Comparison of ENCODE assay signal across 1 cellular context in the genomic region with DNA sequence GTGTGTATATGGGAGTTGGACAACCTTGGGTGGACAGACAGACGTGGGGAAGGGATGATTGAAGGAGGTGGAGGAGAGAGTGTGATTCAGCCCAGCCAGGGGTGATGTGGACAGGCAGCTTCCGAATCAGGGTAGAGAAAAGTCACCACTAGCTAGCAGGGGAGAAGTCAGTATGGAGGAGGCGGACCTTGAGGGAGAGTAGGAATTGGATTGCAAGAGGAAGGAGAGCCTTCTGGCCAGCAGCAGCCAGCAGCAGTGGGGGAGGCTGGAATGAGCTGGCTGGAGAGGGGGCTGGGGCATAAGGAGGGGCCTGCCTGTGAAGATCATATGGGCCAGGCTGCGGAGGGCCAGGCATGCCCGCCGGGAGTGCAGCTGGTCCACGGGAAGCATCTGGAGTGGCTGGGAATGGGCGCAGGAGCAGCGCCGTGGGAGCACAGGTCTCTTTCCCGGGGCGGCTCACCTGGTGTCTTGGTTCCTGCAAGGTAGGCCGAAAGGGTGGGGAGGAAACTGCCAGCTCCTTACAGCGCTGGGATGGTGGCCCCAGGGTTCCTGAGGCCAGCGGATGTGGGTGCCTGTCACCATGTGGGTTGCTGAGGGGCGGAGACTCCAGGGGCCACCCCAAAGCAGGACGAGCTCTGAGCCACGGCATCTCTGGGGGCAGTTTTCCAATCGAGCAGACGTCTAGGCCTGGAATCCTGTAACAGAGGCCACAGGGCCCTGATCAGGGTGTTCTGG.
TF ChIP-seq lines count a peak whose summit lies in the region.

No MANE protein-coding gene starts in this region.

TF ChIP-seq in HepG2, 621 proteins besides CTCF, POLR2A, EP300 and RAD21 (continued from another document):
- TF ChIP-seq ZNF772 (CRISPR knock-in tag; IDR thresholded peaks at IDR 0.05) (no peak), FOXC1 (CRISPR knock-in tag; IDR thresholded peaks at IDR 0.05; ENCODE audit: borderline replicate concordance) (no peak), ZNF589 (CRISPR knock-in tag; conservative IDR thresholded peaks at IDR 0.05) (peak; percentile 20; the same call in 1 of the 2 replicates), POLR2G (IDR thresholded peaks at IDR 0.05; ENCODE audit: low read depth, low read length) (no peak), ZSCAN12 (CRISPR knock-in tag; IDR thresholded peaks at IDR 0.05) (no peak), GATA4 (IDR thresholded peaks at IDR 0.05; ENCODE audit: borderline replicate concordance, low read depth) (no peak), HHEX (CRISPR knock-in tag; IDR thresholded peaks at IDR 0.05) (no peak), MAFF (IDR thresholded peaks at IDR 0.05; ENCODE audit: low read depth, low read length) (no peak), SSRP1 (CRISPR knock-in tag; IDR thresholded peaks at IDR 0.05) (no peak), ZNF20 (CRISPR knock-in tag; IDR thresholded peaks at IDR 0.05) (no peak), ZNF460 (CRISPR knock-in tag; IDR thresholded peaks at IDR 0.05; ENCODE audit: borderline replicate concordance) (no peak), PRPF4 (IDR thresholded peaks at IDR 0.05; ENCODE audit: low read depth, low read length, poor library complexity, severe bottlenecking) (no peak), NONO (IDR thresholded peaks at IDR 0.05) (no peak), NONO (CRISPR knock-in tag; conservative IDR thresholded peaks at IDR 0.05) (peak; percentile 36; the same call in 1 of the 2 replicates), ZNF547 (CRISPR knock-in tag; IDR thresholded peaks at IDR 0.05) (no peak), ZNF563 (CRISPR knock-in tag; IDR thresholded peaks at IDR 0.05) (no peak), ZSCAN30 (CRISPR knock-in tag; IDR thresholded peaks at IDR 0.05) (no peak), ZNF839 (CRISPR knock-in tag; IDR thresholded peaks at IDR 0.05; ENCODE audit: borderline replicate concordance) (no peak), NAIF1 (CRISPR knock-in tag; IDR thresholded peaks at IDR 0.05; ENCODE audit: borderline replicate concordance) (no peak), AGO2 (optimal IDR thresholded peaks at IDR 0.05; ENCODE audit: low read depth, low read length) (peak; percentile 85), DR1 (CRISPR knock-in tag; IDR thresholded peaks at IDR 0.05) (no peak), ZNF382 (CRISPR knock-in tag; IDR thresholded peaks at IDR 0.05; ENCODE audit: borderline replicate concordance) (no peak), ZBTB38 (CRISPR knock-in tag; IDR thresholded peaks at IDR 0.05) (0 out of 2 replicates have a peak, but pooled peaks have one; percentile 22)
- TF ChIP-seq, protein P1, sequence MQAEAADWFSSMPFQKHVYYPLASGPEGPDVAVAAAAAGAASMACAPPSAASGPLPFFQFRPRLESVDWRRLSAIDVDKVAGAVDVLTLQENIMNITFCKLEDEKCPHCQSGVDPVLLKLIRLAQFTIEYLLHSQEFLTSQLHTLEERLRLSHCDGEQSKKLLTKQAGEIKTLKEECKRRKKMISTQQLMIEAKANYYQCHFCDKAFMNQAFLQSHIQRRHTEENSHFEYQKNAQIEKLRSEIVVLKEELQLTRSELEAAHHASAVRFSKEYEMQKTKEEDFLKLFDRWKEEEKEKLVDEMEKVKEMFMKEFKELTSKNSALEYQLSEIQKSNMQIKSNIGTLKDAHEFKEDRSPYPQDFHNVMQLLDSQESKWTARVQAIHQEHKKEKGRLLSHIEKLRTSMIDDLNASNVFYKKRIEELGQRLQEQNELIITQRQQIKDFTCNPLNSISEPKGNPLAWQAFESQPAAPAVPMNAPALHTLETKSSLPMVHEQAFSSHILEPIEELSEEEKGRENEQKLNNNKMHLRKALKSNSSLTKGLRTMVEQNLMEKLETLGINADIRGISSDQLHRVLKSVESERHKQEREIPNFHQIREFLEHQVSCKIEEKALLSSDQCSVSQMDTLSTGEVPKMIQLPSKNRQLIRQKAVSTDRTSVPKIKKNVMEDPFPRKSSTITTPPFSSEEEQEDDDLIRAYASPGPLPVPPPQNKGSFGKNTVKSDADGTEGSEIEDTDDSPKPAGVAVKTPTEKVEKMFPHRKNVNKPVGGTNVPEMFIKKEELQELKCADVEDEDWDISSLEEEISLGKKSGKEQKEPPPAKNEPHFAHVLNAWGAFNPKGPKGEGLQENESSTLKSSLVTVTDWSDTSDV (CRISPR knock-in tag; IDR thresholded peaks at IDR 0.05), result no peak
- TF ChIP-seq, protein P2, sequence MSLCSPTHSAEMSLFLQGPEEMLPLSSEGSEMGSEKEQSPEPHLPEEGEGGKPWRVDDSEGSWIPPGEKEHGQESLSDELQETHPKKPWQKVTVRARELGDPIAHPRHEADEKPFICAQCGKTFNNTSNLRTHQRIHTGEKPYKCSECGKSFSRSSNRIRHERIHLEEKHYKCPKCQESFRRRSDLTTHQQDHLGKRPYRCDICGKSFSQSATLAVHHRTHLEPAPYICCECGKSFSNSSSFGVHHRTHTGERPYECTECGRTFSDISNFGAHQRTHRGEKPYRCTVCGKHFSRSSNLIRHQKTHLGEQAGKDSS (CRISPR knock-in tag; IDR thresholded peaks at IDR 0.05; ENCODE audit: borderline replicate concordance, low read depth), result no peak
- TF ChIP-seq, protein P3, sequence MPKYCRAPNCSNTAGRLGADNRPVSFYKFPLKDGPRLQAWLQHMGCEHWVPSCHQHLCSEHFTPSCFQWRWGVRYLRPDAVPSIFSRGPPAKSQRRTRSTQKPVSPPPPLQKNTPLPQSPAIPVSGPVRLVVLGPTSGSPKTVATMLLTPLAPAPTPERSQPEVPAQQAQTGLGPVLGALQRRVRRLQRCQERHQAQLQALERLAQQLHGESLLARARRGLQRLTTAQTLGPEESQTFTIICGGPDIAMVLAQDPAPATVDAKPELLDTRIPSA (CRISPR knock-in tag; IDR thresholded peaks at IDR 0.05; ENCODE audit: borderline replicate concordance), result 0 out of 2 replicates have a peak, but pooled peaks have one; percentile 11
- TF ChIP-seq, protein P4, sequence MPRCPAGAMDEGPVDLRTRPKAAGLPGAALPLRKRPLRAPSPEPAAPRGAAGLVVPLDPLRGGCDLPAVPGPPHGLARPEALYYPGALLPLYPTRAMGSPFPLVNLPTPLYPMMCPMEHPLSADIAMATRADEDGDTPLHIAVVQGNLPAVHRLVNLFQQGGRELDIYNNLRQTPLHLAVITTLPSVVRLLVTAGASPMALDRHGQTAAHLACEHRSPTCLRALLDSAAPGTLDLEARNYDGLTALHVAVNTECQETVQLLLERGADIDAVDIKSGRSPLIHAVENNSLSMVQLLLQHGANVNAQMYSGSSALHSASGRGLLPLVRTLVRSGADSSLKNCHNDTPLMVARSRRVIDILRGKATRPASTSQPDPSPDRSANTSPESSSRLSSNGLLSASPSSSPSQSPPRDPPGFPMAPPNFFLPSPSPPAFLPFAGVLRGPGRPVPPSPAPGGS (CRISPR knock-in tag; IDR thresholded peaks at IDR 0.05), result no peak
- TF ChIP-seq, protein P5, sequence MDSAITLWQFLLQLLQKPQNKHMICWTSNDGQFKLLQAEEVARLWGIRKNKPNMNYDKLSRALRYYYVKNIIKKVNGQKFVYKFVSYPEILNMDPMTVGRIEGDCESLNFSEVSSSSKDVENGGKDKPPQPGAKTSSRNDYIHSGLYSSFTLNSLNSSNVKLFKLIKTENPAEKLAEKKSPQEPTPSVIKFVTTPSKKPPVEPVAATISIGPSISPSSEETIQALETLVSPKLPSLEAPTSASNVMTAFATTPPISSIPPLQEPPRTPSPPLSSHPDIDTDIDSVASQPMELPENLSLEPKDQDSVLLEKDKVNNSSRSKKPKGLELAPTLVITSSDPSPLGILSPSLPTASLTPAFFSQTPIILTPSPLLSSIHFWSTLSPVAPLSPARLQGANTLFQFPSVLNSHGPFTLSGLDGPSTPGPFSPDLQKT (CRISPR knock-in tag; IDR thresholded peaks at IDR 0.05; ENCODE audit: borderline replicate concordance), result no peak
- TF ChIP-seq, protein P6, sequence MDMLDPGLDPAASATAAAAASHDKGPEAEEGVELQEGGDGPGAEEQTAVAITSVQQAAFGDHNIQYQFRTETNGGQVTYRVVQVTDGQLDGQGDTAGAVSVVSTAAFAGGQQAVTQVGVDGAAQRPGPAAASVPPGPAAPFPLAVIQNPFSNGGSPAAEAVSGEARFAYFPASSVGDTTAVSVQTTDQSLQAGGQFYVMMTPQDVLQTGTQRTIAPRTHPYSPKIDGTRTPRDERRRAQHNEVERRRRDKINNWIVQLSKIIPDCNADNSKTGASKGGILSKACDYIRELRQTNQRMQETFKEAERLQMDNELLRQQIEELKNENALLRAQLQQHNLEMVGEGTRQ (IDR thresholded peaks at IDR 0.05; ENCODE audit: low read depth, low read length), result no peak
- TF ChIP-seq, protein P6 (CRISPR knock-in tag; IDR thresholded peaks at IDR 0.05; ENCODE audit: borderline replicate concordance), result no peak
- TF ChIP-seq, protein P7, sequence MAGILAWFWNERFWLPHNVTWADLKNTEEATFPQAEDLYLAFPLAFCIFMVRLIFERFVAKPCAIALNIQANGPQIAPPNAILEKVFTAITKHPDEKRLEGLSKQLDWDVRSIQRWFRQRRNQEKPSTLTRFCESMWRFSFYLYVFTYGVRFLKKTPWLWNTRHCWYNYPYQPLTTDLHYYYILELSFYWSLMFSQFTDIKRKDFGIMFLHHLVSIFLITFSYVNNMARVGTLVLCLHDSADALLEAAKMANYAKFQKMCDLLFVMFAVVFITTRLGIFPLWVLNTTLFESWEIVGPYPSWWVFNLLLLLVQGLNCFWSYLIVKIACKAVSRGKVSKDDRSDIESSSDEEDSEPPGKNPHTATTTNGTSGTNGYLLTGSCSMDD (CRISPR knock-in tag; IDR thresholded peaks at IDR 0.05), result no peak
- TF ChIP-seq, protein P8, sequence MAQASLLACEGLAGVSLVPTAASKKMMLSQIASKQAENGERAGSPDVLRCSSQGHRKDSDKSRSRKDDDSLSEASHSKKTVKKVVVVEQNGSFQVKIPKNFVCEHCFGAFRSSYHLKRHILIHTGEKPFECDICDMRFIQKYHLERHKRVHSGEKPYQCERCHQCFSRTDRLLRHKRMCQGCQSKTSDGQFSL (CRISPR knock-in tag; IDR thresholded peaks at IDR 0.05), result no peak
- TF ChIP-seq, protein P9, sequence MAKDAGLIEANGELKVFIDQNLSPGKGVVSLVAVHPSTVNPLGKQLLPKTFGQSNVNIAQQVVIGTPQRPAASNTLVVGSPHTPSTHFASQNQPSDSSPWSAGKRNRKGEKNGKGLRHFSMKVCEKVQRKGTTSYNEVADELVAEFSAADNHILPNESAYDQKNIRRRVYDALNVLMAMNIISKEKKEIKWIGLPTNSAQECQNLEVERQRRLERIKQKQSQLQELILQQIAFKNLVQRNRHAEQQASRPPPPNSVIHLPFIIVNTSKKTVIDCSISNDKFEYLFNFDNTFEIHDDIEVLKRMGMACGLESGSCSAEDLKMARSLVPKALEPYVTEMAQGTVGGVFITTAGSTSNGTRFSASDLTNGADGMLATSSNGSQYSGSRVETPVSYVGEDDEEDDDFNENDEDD (CRISPR knock-in tag; IDR thresholded peaks at IDR 0.05; ENCODE audit: borderline replicate concordance), result no peak
- TF ChIP-seq, protein P10, sequence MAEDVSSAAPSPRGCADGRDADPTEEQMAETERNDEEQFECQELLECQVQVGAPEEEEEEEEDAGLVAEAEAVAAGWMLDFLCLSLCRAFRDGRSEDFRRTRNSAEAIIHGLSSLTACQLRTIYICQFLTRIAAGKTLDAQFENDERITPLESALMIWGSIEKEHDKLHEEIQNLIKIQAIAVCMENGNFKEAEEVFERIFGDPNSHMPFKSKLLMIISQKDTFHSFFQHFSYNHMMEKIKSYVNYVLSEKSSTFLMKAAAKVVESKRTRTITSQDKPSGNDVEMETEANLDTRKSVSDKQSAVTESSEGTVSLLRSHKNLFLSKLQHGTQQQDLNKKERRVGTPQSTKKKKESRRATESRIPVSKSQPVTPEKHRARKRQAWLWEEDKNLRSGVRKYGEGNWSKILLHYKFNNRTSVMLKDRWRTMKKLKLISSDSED (CRISPR knock-in tag; IDR thresholded peaks at IDR 0.05), result no peak
TF ChIP-seq in HepG2: peak in this region for 7.
